ENCODE assay signal across 10 cellular contexts in the genomic region with DNA sequence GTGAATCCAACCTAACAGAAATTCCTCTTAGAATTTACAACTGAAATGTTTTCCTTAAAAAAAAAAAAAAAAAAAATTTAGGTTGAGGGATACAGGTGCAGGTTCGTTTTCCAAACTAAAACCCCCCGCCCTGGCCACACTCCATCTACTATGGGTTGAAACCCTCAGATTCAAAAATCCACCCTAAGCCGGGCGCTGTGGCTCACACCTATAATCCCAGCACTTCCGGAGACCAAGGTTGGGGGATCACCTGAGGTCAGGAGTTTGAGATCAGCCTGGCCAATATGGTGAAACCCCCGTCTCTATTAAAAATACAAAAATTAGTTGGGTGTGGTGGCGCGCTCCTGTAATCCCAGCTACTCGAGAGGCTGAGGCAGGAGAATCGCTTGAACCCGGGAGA. TPM values are rescaled to one million over a fixed set of nuclear protein-coding genes. Genes with fewer than 3 reads are reported as not detected.
"Had no signal": no experiment of that assay in that cellular context is flagged by ENCODE, and none has a peak within 500 bp of the region (broad histone marks: within the 10 kb centered on the region; RNA-seq: fewer than 3 reads in every experiment).

No MANE protein-coding gene starts in this region.

RNA-seq across cellular contexts. Expression of a gene that starts 28.8 kb away (rescaled TPM):
- total RNA-seq: activated naive CD8-positive, alpha-beta T cell treated with anti-CD3 and anti-CD28 coated beads, Interleukin-2, amount 10 ng/mL, durations not matched to agents 7 days and 5 days; ascending aorta; glomerular endothelial cell; lung; mononuclear cell; pancreas; sigmoid colon; T-helper 17 cell; WTC11 had no signal
- polyA plus RNA-seq: pancreas, sigmoid colon, stomach had no signal
